Comparison of ENCODE assay signal across 18 cellular contexts in the genomic region with DNA sequence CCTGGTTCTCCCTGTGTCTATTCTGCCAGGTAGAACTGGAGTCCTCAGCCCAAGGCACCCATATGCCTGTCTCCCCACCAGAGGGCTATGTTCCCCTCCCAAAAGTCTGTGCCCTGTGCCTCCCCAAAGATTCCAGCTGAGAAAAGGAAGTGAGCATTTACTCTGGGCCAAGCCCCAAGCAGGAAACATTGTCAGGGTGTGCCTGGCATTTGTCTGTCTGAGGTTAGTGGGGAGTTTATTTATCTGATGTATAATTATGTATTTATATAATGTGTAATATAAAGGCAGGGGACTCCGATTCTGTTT. TPM values are rescaled to one million over a fixed set of nuclear protein-coding genes. Genes with fewer than 3 reads are reported as not detected.
A peak's percentile ranks its signal among the peaks of the same experiment; 100 is the strongest.
DNase-seq lines count a peak whose midpoint lies in the region; ATAC-seq and TF ChIP-seq lines count a peak whose summit lies in the region.
"Had no signal": no experiment of that assay in that cellular context is flagged by ENCODE, and none has a peak within 500 bp of the region (broad histone marks: within the 10 kb centered on the region; RNA-seq: fewer than 3 reads in every experiment).

No MANE protein-coding gene starts in this region.

- H2BK5ac ChIP-seq in trophoblast cell (ENCODE audit: low read depth, low read length, poor library complexity) (no peak overlapping the region), mesendoderm (ENCODE audit: low read length) (no peak overlapping the region)

- TF ChIP-seq CTCF in RWPE2 (IDR thresholded peaks at IDR 0.05; ENCODE audit: poor library complexity, severe bottlenecking), result no peak
- TF ChIP-seq CTCF in choroid plexus epithelial cell (conservative IDR thresholded peaks at IDR 0.05; ENCODE audit: low read depth, low read length), result peak; percentile 5

- H3K27me3 ChIP-seq in RWPE2 (ENCODE audit: insufficient read depth, poor library complexity, severe bottlenecking) (no peaks in the 10 kb centered on the region), trophoblast cell (ENCODE audit: insufficient read depth, low read length) (no peaks in the 10 kb centered on the region), mesendoderm (ENCODE audit: insufficient read depth, low read length, poor library complexity) (no peaks in the 10 kb centered on the region)
- H3K27me3 ChIP-seq: body of pancreas, left lung, right atrium auricular region, vagina had no signal

- H2AFZ ChIP-seq in trophoblast cell (ENCODE audit: insufficient read depth, low read length, poor library complexity), result no peak overlapping the region

- peaks cover 8% of the 10 kb centered on the region for H3K79me1 ChIP-seq in trophoblast cell (ENCODE audit: low read length)
- H3K79me1 ChIP-seq in mesendoderm (ENCODE audit: low read length), result no peaks in the 10 kb centered on the region

- no peak overlapping the region for H3K9ac ChIP-seq in trophoblast cell (ENCODE audit: low read length)
- H3K9ac ChIP-seq in mesendoderm (ENCODE audit: low read length), result no peak overlapping the region

- no peak overlapping the region for H3K56ac ChIP-seq in mesendoderm (ENCODE audit: low read length)

- H3K36me3 ChIP-seq in RWPE2 (ENCODE audit: low read depth) (no peaks in the 10 kb centered on the region), trophoblast cell (ENCODE audit: control insufficient read depth in 1 of 2, insufficient read depth in 2 of 2, low read length in 2 of 2) (no peaks in the 10 kb centered on the region), mesendoderm (ENCODE audit: control insufficient read depth, insufficient read depth, low read length) (no peaks in the 10 kb centered on the region)
- H3K36me3 ChIP-seq: left lung, right atrium auricular region, vagina had no signal

- H4K8ac ChIP-seq in trophoblast cell (ENCODE audit: low read depth, low read length) (no peak overlapping the region), mesendoderm (ENCODE audit: low read depth, low read length) (no peak overlapping the region)

- H3K14ac ChIP-seq in trophoblast cell (ENCODE audit: low read length), result no peak overlapping the region

- peak overlapping the region; percentile 42 for H4K91ac ChIP-seq in trophoblast cell (ENCODE audit: low read depth, low read length)

- H3K9me3 ChIP-seq in RWPE2 (ENCODE audit: severe bottlenecking) (no peaks in the 10 kb centered on the region), trophoblast cell (ENCODE audit: insufficient read depth, low read depth, low read length) (peaks cover 1% of the 10 kb centered on the region)
- H3K9me3 ChIP-seq: body of pancreas, Caco-2, left lung, right atrium auricular region, vagina had no signal

- H4K5ac ChIP-seq in mesendoderm (ENCODE audit: low read length), result no peak overlapping the region

- H3K4me3 ChIP-seq in RWPE2 (ENCODE audit: severe bottlenecking) (no peak overlapping the region), choroid plexus epithelial cell (ENCODE audit: low read depth, low read length) (no peak overlapping the region), trophoblast cell (ENCODE audit: low read depth, low read length) (no peak overlapping the region), mesendoderm (ENCODE audit: low read length) (no peak overlapping the region)
- H3K4me3 ChIP-seq: body of pancreas, left lung, right atrium auricular region, vagina had no signal

- H3K4me2 ChIP-seq in trophoblast cell (ENCODE audit: low read length), result no peak overlapping the region
- no peak overlapping the region for H3K4me2 ChIP-seq in mesendoderm (ENCODE audit: low read length)

- H2BK15ac ChIP-seq in mesendoderm (replicated peaks; ENCODE audit: low read depth), result no peak overlapping the region

- H3K79me2 ChIP-seq in trophoblast cell (ENCODE audit: control insufficient read depth, insufficient read depth, low read length, poor library complexity) (no peaks in the 10 kb centered on the region), mesendoderm (ENCODE audit: control insufficient read depth, insufficient read depth, low read length) (no peaks in the 10 kb centered on the region)

- no peaks in the 10 kb centered on the region for H3K4me1 ChIP-seq in RWPE2 (ENCODE audit: insufficient read depth, poor library complexity, severe bottlenecking)
- peaks cover 11 to 19% of the 10 kb centered on the region in 2 experiments for H3K4me1 ChIP-seq in trophoblast cell (ENCODE audit: control insufficient read depth in 1 of 2, insufficient read depth in 2 of 2, low read length in 2 of 2)
- H3K4me1 ChIP-seq in mesendoderm (ENCODE audit: control insufficient read depth, low read depth, low read length), result peaks cover 5% of the 10 kb centered on the region
- H3K4me1 ChIP-seq: body of pancreas, Caco-2, right atrium auricular region had no signal

- H2AK5ac ChIP-seq in trophoblast cell (ENCODE audit: low read length) (no peak overlapping the region), mesendoderm (ENCODE audit: low read length) (no peak overlapping the region)

- no peak overlapping the region for H4K12ac ChIP-seq in trophoblast cell (ENCODE audit: low read depth, low read length)

- ATAC-seq in RWPE2 (ENCODE audit: low read depth), result peak; percentile 8; the same call in 1 of the 3 replicates
- no peak for ATAC-seq in GM18909 (IDR thresholded peaks at IDR 0.05; ENCODE audit: poor library complexity, unreplicated experiment)
- ATAC-seq: body of pancreas, left lung, Panc1 had no signal

- H3K27ac ChIP-seq in RWPE2 (ENCODE audit: poor library complexity, severe bottlenecking) (no peak overlapping the region), trophoblast cell (ENCODE audit: low read depth, low read length) (no peak overlapping the region), mesendoderm (ENCODE audit: low read depth, low read length) (no peak overlapping the region)
- H3K27ac ChIP-seq: body of pancreas, left lung, right atrium auricular region, vagina had no signal

- WGBS in trophoblast cell (ENCODE audit: extremely low coverage, insufficient coverage, insufficient read length), result no CpG with 5 or more reads among the region's 1 CpG
- WGBS in mesendoderm (ENCODE audit: extremely low coverage, insufficient coverage, low lambda C conversion rate), result no CpG with 5 or more reads among the region's 1 CpG

- H2BK120ac ChIP-seq in trophoblast cell (ENCODE audit: insufficient read depth, low read length, poor library complexity) (peak overlapping the region; percentile 36), mesendoderm (ENCODE audit: low read depth, low read length) (no peak overlapping the region)

- no peak overlapping the region for H3K23ac ChIP-seq in trophoblast cell (ENCODE audit: low read length)
- no peak overlapping the region for H3K23ac ChIP-seq in mesendoderm (ENCODE audit: low read length)

- H3K4ac ChIP-seq in trophoblast cell (ENCODE audit: low read depth, low read length) (no peak overlapping the region), mesendoderm (ENCODE audit: low read depth, low read length) (no peak overlapping the region)

- H2BK12ac ChIP-seq in trophoblast cell (ENCODE audit: low read length), result no peak overlapping the region

- peak; percentile 6 for DNase-seq in NOMO-1 treated with DMSO at 0.1 percent for 48 hours (lab: John Stamatoyannopoulos, UW; ENCODE audit: unreplicated experiment)
- DNase-seq in NOMO-1 treated with dmso at 0.1 percent for 144 hours (lab: John Stamatoyannopoulos, UW; ENCODE audit: unreplicated experiment), result no peak
- no peak for DNase-seq in RWPE2 (ENCODE audit: low spot score)
- no peak for DNase-seq in choroid plexus epithelial cell (ENCODE audit: low read depth)
- DNase-seq in trophoblast cell, result no peak
- no peak for DNase-seq in stimulated activated CD4-positive, alpha-beta T cell treated with anti-CD3 and anti-CD28 coated beads, Interleukin-4, amount 100 ng/mL, for 1 hour
- no peak for DNase-seq in mesendoderm
- DNase-seq: activated naive CD8-positive, alpha-beta T cell treated with anti-CD3 and anti-CD28 coated beads, Interleukin-2, amount 10 ng/mL, durations not matched to agents 7 days and 5 days; body of pancreas; Caco-2; cortex of kidney; head of caudate nucleus; left lung; substantia nigra had no signal

- H3K18ac ChIP-seq in trophoblast cell (ENCODE audit: low read length) (no peak overlapping the region), mesendoderm (ENCODE audit: low read length) (no peak overlapping the region)

RNA-seq across cellular contexts. Expression of a gene that starts 5.6 kb away (rescaled TPM):
- 0.04 TPM in 2 replicates for polyA plus RNA-seq in trophoblast cell (2013)
- polyA plus RNA-seq in mesendoderm (2013, experiment 1 of 2), result not detected
- 0.01 TPM for polyA plus RNA-seq in mesendoderm (2013, experiment 2 of 2)

RNA-seq across cellular contexts. Expression of a gene that starts 20.6 kb away (rescaled TPM):
- polyA plus RNA-seq in trophoblast cell (2013), result 28.8 and 32.1 TPM in 2 replicates
- 39.3 TPM for polyA plus RNA-seq in mesendoderm (2013, experiment 1 of 2)
- polyA plus RNA-seq in mesendoderm (2013, experiment 2 of 2), result 36.3 TPM

RNA-seq across cellular contexts. Expression of a gene that starts 23.0 kb away (rescaled TPM):
- polyA plus RNA-seq in trophoblast cell (2013), result 11.3 TPM in 2 replicates
- 7.6 TPM for polyA plus RNA-seq in mesendoderm (2013, experiment 1 of 2)
- 7.8 TPM for polyA plus RNA-seq in mesendoderm (2013, experiment 2 of 2)
